8 cellular contexts compared by ENCODE assay signal in genomic region chr5:179620293-179620692, GRCh38. TPM values are rescaled to one million over a fixed set of nuclear protein-coding genes. Genes with fewer than 3 reads are reported as not detected.
DNase-seq lines count a peak whose midpoint lies in the region; ATAC-seq and TF ChIP-seq lines count a peak whose summit lies in the region.

No MANE protein-coding gene starts in this region.

- TF ChIP-seq POLR2A in upper lobe of left lung (IDR thresholded peaks at IDR 0.05) = no peak

- peaks cover 61% of the 10 kb centered on the region for H3K36me3 Mint-ChIP-seq in progenitor cell of endocrine pancreas (ENCODE audit: insufficient read depth)

- WGBS in upper lobe of left lung, 2 donors = 0 to 3% methylated on average over 3 of the region's 3 CpGs

- no peaks in the 10 kb centered on the region for H3K9me2 ChIP-seq in PC-3 (replicated peaks; ENCODE audit: low read length)

- ATAC-seq in PC-3 = no peak
- ATAC-seq in upper lobe of left lung (ENCODE audit: low FRiP score in 2 of 2) = no peak

- no TSS peak for BruUV-seq in PC-3 (replicated peaks; lab: Mats Ljungman, UMichigan)

- peaks cover 73% of the 10 kb centered on the region for H3K36me3 ChIP-seq in PC-3 (ENCODE audit: low read depth, low read length)
- H3K36me3 ChIP-seq in upper lobe of left lung = peaks cover 33 to 72% (median 55%) of the 10 kb centered on the region in 4 donors

- H4K20me1 ChIP-seq in PC-3 (ENCODE audit: low read length) = peaks cover 71% of the 10 kb centered on the region

- CTCF ChIA-PET in PC-3 (lab: Charles Lee) = no interaction called here

- H3K4me3 Mint-ChIP-seq in progenitor cell of endocrine pancreas (ENCODE audit: low read depth) = peak overlapping the region; percentile 99

- no peaks in the 10 kb centered on the region for H3K27me3 ChIP-seq in PC-3 (ENCODE audit: low read length)
- H3K27me3 ChIP-seq in upper lobe of left lung = no peaks in the 10 kb centered on the region

- H3K27ac ChIP-seq in PC-3 (ENCODE audit: low read length) = no peak overlapping the region
- peak overlapping the region in 1 of 4 donors; percentile 100 for H3K27ac ChIP-seq in upper lobe of left lung

- H3K4me1 ChIP-seq in PC-3 (ENCODE audit: insufficient read depth, low read length) = peaks cover 26% of the 10 kb centered on the region
- peaks cover 61 to 76% (median 67%) of the 10 kb centered on the region in 4 donors for H3K4me1 ChIP-seq in upper lobe of left lung

- H3K79me2 ChIP-seq in PC-3 (ENCODE audit: low read length) = peaks cover 79% of the 10 kb centered on the region

- peak overlapping the region; percentile 70; the same call in 1 of the 2 replicates for H3K9ac ChIP-seq in PC-3 (ENCODE audit: low read length)

- peaks cover 18% of the 10 kb centered on the region for H3F3A ChIP-seq in PC-3 (ENCODE audit: low read length, unreplicated experiment)

- peaks cover 58% of the 10 kb centered on the region for H3K4me1 Mint-ChIP-seq in progenitor cell of endocrine pancreas (ENCODE audit: low read depth)

- peak overlapping the region; percentile 94 for H3K27ac Mint-ChIP-seq in progenitor cell of endocrine pancreas

- TF ChIP-seq CTCF in GM12865 (IDR thresholded peaks at IDR 0.05; ENCODE audit: insufficient read depth, low read depth, low read length, missing control alignments) = no peak
- TF ChIP-seq CTCF in PC-3 (conservative IDR thresholded peaks at IDR 0.05; ENCODE audit: low read depth, low read length) = no peak
- no peak for TF ChIP-seq CTCF in epithelial cell of proximal tubule (conservative IDR thresholded peaks at IDR 0.05; ENCODE audit: low read depth, low read length)
- no peak for TF ChIP-seq CTCF in progenitor cell of endocrine pancreas (IDR thresholded peaks at IDR 0.05; ENCODE audit: unreplicated experiment)
- TF ChIP-seq CTCF in upper lobe of left lung (IDR thresholded peaks at IDR 0.05) = no peak

- peak overlapping the region; percentile 91 for H3K4me2 ChIP-seq in PC-3 (ENCODE audit: low read length)

- H3K4me3 ChIP-seq in GM12865 (ENCODE audit: low read depth, low read length) (peak overlapping the region; percentile 86), PC-3 (ENCODE audit: low read length) (peak overlapping the region; percentile 73), epithelial cell of proximal tubule (ENCODE audit: low read depth, low read length) (peak overlapping the region; percentile 97), upper lobe of left lung (peak overlapping the region in 2 of 4 donors; percentile 85 to 94)

- POLR2A ChIA-PET in PC-3 (lab: Charles Lee; ENCODE audit: unreplicated experiment) = interaction anchor here (0.6 kb wide), 1 partner anchor 112 kb away, joined by 3 read pairs; no protein-coding TSS in a partner anchor

- no peak for TF ChIP-seq EP300 in upper lobe of left lung (IDR thresholded peaks at IDR 0.05)

- intact Hi-C loops in PC-3 (cut with micrococcal nuclease) = no loop called here

- H3K27me3 Mint-ChIP-seq in progenitor cell of endocrine pancreas = no peaks in the 10 kb centered on the region

- no peak overlapping the region for H2AFZ ChIP-seq in PC-3 (ENCODE audit: low read length)

- H3K9me3 ChIP-seq in PC-3 (ENCODE audit: low read length) (no peaks in the 10 kb centered on the region), upper lobe of left lung (no peaks in the 10 kb centered on the region)

- no peaks in the 10 kb centered on the region for H3K9me3 Mint-ChIP-seq in progenitor cell of endocrine pancreas (ENCODE audit: low read depth)

- DNase-seq in GM12865 (ENCODE audit: low read depth) (no peak), PC-3 (no peak), epithelial cell of proximal tubule (ENCODE audit: low read depth) (no peak), progenitor cell of endocrine pancreas (ENCODE audit: low spot score, unreplicated experiment) (no peak), upper lobe of left lung (no peak), NCI-H2171 treated with DMSO at 0.1 percent for 48 hours (lab: John Stamatoyannopoulos, UW) (no peak), COLO668 (lab: John Stamatoyannopoulos, UW; ENCODE audit: unreplicated experiment) (no peak), retina (no peak)

RNA-seq across cellular contexts. Expression of gene HNRNPH1, which starts 3.2 kb away (rescaled TPM):
- total RNA-seq in PC-3 (2014; rRNA removed) (533 and 610 TPM in 2 replicates), epithelial cell of proximal tubule (405 and 511 TPM in 2 replicates), progenitor cell of endocrine pancreas (1,377 and 1,392 TPM in 2 replicates), upper lobe of left lung (1,000 to 10,000 TPM in 1 of 6 donors, 100 to 1,000 TPM in 5; 366 to 1,930 (median 429) TPM)
